13 cellular contexts compared by ENCODE assay signal in genomic region chr2:25290811-25291510, GRCh38. TPM values are rescaled to one million over a fixed set of nuclear protein-coding genes. Genes with fewer than 3 reads are reported as not detected.
A peak's percentile ranks its signal among the peaks of the same experiment; 100 is the strongest.
DNase-seq lines count a peak whose midpoint lies in the region; ATAC-seq and TF ChIP-seq lines count a peak whose summit lies in the region.
"Had no signal": no experiment of that assay in that cellular context is flagged by ENCODE, and none has a peak within 500 bp of the region (broad histone marks: within the 10 kb centered on the region; RNA-seq: fewer than 3 reads in every experiment).

No MANE protein-coding gene starts in this region.

- CTCF ChIA-PET in activated CD4-positive, alpha-beta T cell treated with anti-CD3 and anti-CD28 coated beads, Interleukin-2, amount 10 ng/mL, durations not matched to agents 7 days and 5 days (lab: Charles Lee): interaction anchor here (0.8 to 2.2 kb wide), 6 partner anchors 8 to 32 kb away, joined by 3 to 6 read pairs (median 4); no protein-coding TSS in a partner anchor

- H3K4me3 ChIP-seq in SJCRH30 (peak overlapping the region; percentile 59), left ventricle myocardium inferior (no peak overlapping the region), testis (no peak overlapping the region)
- H3K4me3 ChIP-seq: body of pancreas had no signal

- H3K36me3 ChIP-seq in SJCRH30 (no peaks in the 10 kb centered on the region), left ventricle myocardium inferior (no peaks in the 10 kb centered on the region), testis (ENCODE audit: low read depth, missing control alignments) (no peaks in the 10 kb centered on the region)

- H3K27me3 ChIP-seq in SJCRH30 (no peaks in the 10 kb centered on the region), left ventricle myocardium inferior (ENCODE audit: low read depth) (no peaks in the 10 kb centered on the region), testis (no peaks in the 10 kb centered on the region)
- H3K27me3 ChIP-seq: body of pancreas had no signal

- no peaks in the 10 kb centered on the region for H3K27me3 Mint-ChIP-seq in activated CD4-positive, alpha-beta T cell treated with anti-CD3 and anti-CD28 coated beads, Interleukin-2, amount 10 ng/mL, durations not matched to agents 7 days and 5 days
- H3K27me3 Mint-ChIP-seq in activated T-helper 17 cell treated with anti-CD3 and anti-CD28 coated beads, Interleukin-2, amount 50 U/mL, for 72 hours: no peaks in the 10 kb centered on the region

- DNase-seq in activated CD4-positive, alpha-beta T cell treated with anti-CD3 and anti-CD28 coated beads, Interleukin-2, amount 10 ng/mL, durations not matched to agents 7 days and 5 days: no peak
- DNase-seq in activated CD4-positive, alpha-beta T cell treated with anti-CD3 and anti-CD28 coated beads, Interleukin-2, amount 50 U/mL, for 48 hours: no peak
- DNase-seq in SJCRH30 (peak; percentile 98 to 99), left ventricle myocardium inferior (no peak), testis (peak; percentile 73), NCI-H82 (lab: John Stamatoyannopoulos, UW) (no peak)
- DNase-seq: islet precursor cell; NCI-H1048; stimulated activated CD4-positive, alpha-beta T cell treated with anti-CD3 and anti-CD28 coated beads, Interleukin-2, amount 100 ng/mL, for 24 hours; stimulated activated naive CD4-positive, alpha-beta T cell treated with Interleukin-2 at 50 U/mL for 16 hours had no signal

- no peak overlapping the region for H3K4me3 Mint-ChIP-seq in activated CD4-positive, alpha-beta T cell treated with anti-CD3 and anti-CD28 coated beads, Interleukin-2, amount 10 ng/mL, durations not matched to agents 7 days and 5 days
- H3K4me3 Mint-ChIP-seq in activated T-helper 17 cell treated with anti-CD3 and anti-CD28 coated beads, Interleukin-2, amount 50 U/mL, for 72 hours: no peak overlapping the region

- peaks cover 32% of the 10 kb centered on the region for H3K36me3 Mint-ChIP-seq in activated CD4-positive, alpha-beta T cell treated with anti-CD3 and anti-CD28 coated beads, Interleukin-2, amount 10 ng/mL, durations not matched to agents 7 days and 5 days (ENCODE audit: low read depth)
- H3K36me3 Mint-ChIP-seq in activated T-helper 17 cell treated with anti-CD3 and anti-CD28 coated beads, Interleukin-2, amount 50 U/mL, for 72 hours (ENCODE audit: low read depth): peaks cover 46% of the 10 kb centered on the region

- no peaks in the 10 kb centered on the region for H3K9me3 ChIP-seq in SJCRH30 (replicated peaks)
- H3K9me3 ChIP-seq in left ventricle myocardium inferior (replicated peaks): no peaks in the 10 kb centered on the region
- no peaks in the 10 kb centered on the region for H3K9me3 ChIP-seq in testis
- H3K9me3 ChIP-seq: body of pancreas had no signal

- H3K4me1 ChIP-seq in SJCRH30: peaks cover 66% of the 10 kb centered on the region
- H3K4me1 ChIP-seq in left ventricle myocardium inferior: peaks cover 69% of the 10 kb centered on the region
- H3K4me1 ChIP-seq in testis: peaks cover 32% of the 10 kb centered on the region

- WGBS in testis, 2 donors: 61 to 75% methylated on average over 3 to 20 of the region's 20 CpGs

- no peak for ATAC-seq in activated T-helper 17 cell treated with anti-CD3 and anti-CD28 coated beads, Interleukin-2, amount 50 U/mL, for 72 hours (replicated peaks)
- ATAC-seq in HG03460 (IDR thresholded peaks at IDR 0.05; ENCODE audit: unreplicated experiment): no peak
- ATAC-seq: body of pancreas had no signal

- TF ChIP-seq POLR2A in testis (IDR thresholded peaks at IDR 0.05): no peak

- no peak for TF ChIP-seq CTCF in left ventricle myocardium inferior (IDR thresholded peaks at IDR 0.05; ENCODE audit: borderline replicate concordance)
- no peak for TF ChIP-seq CTCF in testis (IDR thresholded peaks at IDR 0.05)

- intact Hi-C loops in left ventricle myocardium inferior (cut with micrococcal nuclease): no loop called here
- intact Hi-C loops in testis (cut with DNase I; ENCODE audit: low total_unique reads): no loop called here

- POLR2A ChIA-PET in activated CD4-positive, alpha-beta T cell treated with anti-CD3 and anti-CD28 coated beads, Interleukin-2, amount 10 ng/mL, durations not matched to agents 7 days and 5 days (lab: Charles Lee): no interaction called here

- peaks cover 60% of the 10 kb centered on the region for H3K4me1 Mint-ChIP-seq in activated CD4-positive, alpha-beta T cell treated with anti-CD3 and anti-CD28 coated beads, Interleukin-2, amount 10 ng/mL, durations not matched to agents 7 days and 5 days
- peaks cover 27% of the 10 kb centered on the region for H3K4me1 Mint-ChIP-seq in activated T-helper 17 cell treated with anti-CD3 and anti-CD28 coated beads, Interleukin-2, amount 50 U/mL, for 72 hours

- H3K27ac ChIP-seq in SJCRH30 (peak overlapping the region; percentile 89), left ventricle myocardium inferior (replicated peaks) (peak overlapping the region; percentile 21), testis (no peak overlapping the region)
- H3K27ac ChIP-seq: body of pancreas had no signal

- H3K27ac Mint-ChIP-seq in activated CD4-positive, alpha-beta T cell treated with anti-CD3 and anti-CD28 coated beads, Interleukin-2, amount 10 ng/mL, durations not matched to agents 7 days and 5 days: peak overlapping the region; percentile 5
- no peak overlapping the region for H3K27ac Mint-ChIP-seq in activated T-helper 17 cell treated with anti-CD3 and anti-CD28 coated beads, Interleukin-2, amount 50 U/mL, for 72 hours

- H3K9me3 Mint-ChIP-seq in activated CD4-positive, alpha-beta T cell treated with anti-CD3 and anti-CD28 coated beads, Interleukin-2, amount 10 ng/mL, durations not matched to agents 7 days and 5 days: no peaks in the 10 kb centered on the region
- H3K9me3 Mint-ChIP-seq in activated T-helper 17 cell treated with anti-CD3 and anti-CD28 coated beads, Interleukin-2, amount 50 U/mL, for 72 hours: no peaks in the 10 kb centered on the region

RNA-seq across cellular contexts. Expression of gene DNMT3A, which starts 50.8 kb away (rescaled TPM):
- total RNA-seq in activated CD4-positive, alpha-beta T cell treated with anti-CD3 and anti-CD28 coated beads, Interleukin-2, amount 10 ng/mL, durations not matched to agents 7 days and 5 days: 10 to 100 TPM; 55.9 to 62.3 TPM
- 26.1 and 32.8 TPM in 2 replicates for total RNA-seq in SJCRH30 (2014; rRNA removed; shearing (Covaris generic))
- 16.5 TPM for total RNA-seq in left ventricle myocardium inferior
- 10 to 100 TPM; 36.3 TPM for total RNA-seq in testis
- polyA plus RNA-seq in testis (ENCODE audit: insufficient read depth, low read depth, low replicate concordance): 15.5 TPM
- total RNA-seq in activated T-helper 17 cell treated with anti-CD3 and anti-CD28 coated beads, Interleukin-2, amount 50 U/mL, for 72 hours: 10 to 100 TPM; 55.2 to 64.6 TPM

Comparison
In these comparisons a context has a peak if more than half of its experiments do, and no peak if none do; other contexts are left out.
1. DNase-seq: peak in SJCRH30 (2 of 2) and testis (single experiment); none in activated CD4-positive, alpha-beta T cell treated with anti-CD3 and anti-CD28 coated beads, Interleukin-2, amount 10 ng/mL, durations not matched to agents 7 days and 5 days (single experiment), activated CD4-positive, alpha-beta T cell treated with anti-CD3 and anti-CD28 coated beads, Interleukin-2, amount 50 U/mL, for 48 hours (0 of 2), left ventricle myocardium inferior (single experiment) and NCI-H82 (single experiment).
2. H3K27ac ChIP-seq: peak in SJCRH30 (single experiment) and left ventricle myocardium inferior (single experiment); none in testis (0 of 2).